Comparison of ENCODE assay signal across 6 cellular contexts in genomic region chr4:99490286-99490685, GRCh38. TPM values are rescaled to one million over a fixed set of nuclear protein-coding genes. Genes with fewer than 3 reads are reported as not detected.
"Had no signal": no experiment of that assay in that cellular context is flagged by ENCODE, and none has a peak within 500 bp of the region (broad histone marks: within the 10 kb centered on the region; RNA-seq: fewer than 3 reads in every experiment).

No MANE protein-coding gene starts in this region.

- H3K4me1 Mint-ChIP-seq: GM23338, H9 had no signal

- H2AFZ ChIP-seq: GM23338 had no signal

- H3K4me3 ChIP-seq: GM23338 had no signal

- DNase-seq: H9, HCEC 1CT, IMR-90 had no signal

- H3K4me3 Mint-ChIP-seq: GM23338, H9 had no signal

- H3K27ac Mint-ChIP-seq: GM23338, H9 had no signal

- H3K4me2 ChIP-seq: GM23338 had no signal

RNA-seq across cellular contexts. Expression of gene C4orf17, which starts 20.5 kb away (rescaled TPM):
- total RNA-seq: GM23338, H1, H9, HT-29, IMR-90 had no signal

RNA-seq across cellular contexts. Expression of gene ADH7, which starts 55.1 kb away (rescaled TPM):
- total RNA-seq: GM23338, H1, H9, HT-29, IMR-90 had no signal
